ENCODE assay signal across 9 cellular contexts in genomic region chr7:768881-769504, GRCh38. TPM values are rescaled to one million over a fixed set of nuclear protein-coding genes. Genes with fewer than 3 reads are reported as not detected.
DNase-seq lines count a peak whose midpoint lies in the region; ATAC-seq, FAIRE-seq and TF ChIP-seq lines count a peak whose summit lies in the region.
"Had no signal": no experiment of that assay in that cellular context is flagged by ENCODE, and none has a peak within 500 bp of the region (broad histone marks: within the 10 kb centered on the region; RNA-seq: fewer than 3 reads in every experiment).

No MANE protein-coding gene starts in this region.

- peaks cover 8% of the 10 kb centered on the region for H3K27me3 Mint-ChIP-seq in GM23338 (ENCODE audit: insufficient read depth, low read depth, poor library complexity)
- no peaks in the 10 kb centered on the region for H3K27me3 Mint-ChIP-seq in activated CD8-positive, alpha-beta memory T cell treated with anti-CD3 and anti-CD28 coated beads, Interleukin-2, amount 10 ng/mL, durations not matched to agents 7 days and 5 days

- TF ChIP-seq CTCF in GM23338 (conservative IDR thresholded peaks at IDR 0.05; ENCODE audit: low read depth in 2 of 2): peak; percentile 42
- TF ChIP-seq CTCF in retinal pigment epithelial cell (conservative IDR thresholded peaks at IDR 0.05; ENCODE audit: low read depth, low read length): peak; percentile 42
- no peak for TF ChIP-seq CTCF in lower leg skin (IDR thresholded peaks at IDR 0.05)

- 0 out of 2 replicates have a peak, but pooled peaks cover 11% of the 10 kb centered on the region for H4K20me1 ChIP-seq in GM23338 (replicated peaks; ENCODE audit: insufficient read depth)

- WGBS in lower leg skin, 2 donors: 67 to 74% methylated on average over 23 to 34 of the region's 36 CpGs

- H3K4me3 ChIP-seq in GM23338 (no peak overlapping the region), retinal pigment epithelial cell (ENCODE audit: low read length) (no peak overlapping the region), lower leg skin (ENCODE audit: low read depth, poor library complexity, severe bottlenecking) (no peak overlapping the region)
- H3K4me3 ChIP-seq: tibial artery had no signal

- H3K79me2 ChIP-seq in GM23338 (replicated peaks; ENCODE audit: insufficient read depth): 0 out of 2 replicates have a peak, but pooled peaks cover 4% of the 10 kb centered on the region

- no peak overlapping the region for H3K4me3 Mint-ChIP-seq in GM23338
- H3K4me3 Mint-ChIP-seq in activated CD8-positive, alpha-beta memory T cell treated with anti-CD3 and anti-CD28 coated beads, Interleukin-2, amount 10 ng/mL, durations not matched to agents 7 days and 5 days: no peak overlapping the region

- no peak overlapping the region for H2AFZ ChIP-seq in GM23338

- peaks cover 40% of the 10 kb centered on the region for H3K36me3 Mint-ChIP-seq in GM23338 (ENCODE audit: low read depth)
- peaks cover 12% of the 10 kb centered on the region for H3K36me3 Mint-ChIP-seq in activated CD8-positive, alpha-beta memory T cell treated with anti-CD3 and anti-CD28 coated beads, Interleukin-2, amount 10 ng/mL, durations not matched to agents 7 days and 5 days

- H3K27ac ChIP-seq in GM23338 (ENCODE audit: low read depth): no peak overlapping the region

- no peak overlapping the region for H3K27ac Mint-ChIP-seq in GM23338
- H3K27ac Mint-ChIP-seq in activated CD8-positive, alpha-beta memory T cell treated with anti-CD3 and anti-CD28 coated beads, Interleukin-2, amount 10 ng/mL, durations not matched to agents 7 days and 5 days: no peak overlapping the region

- no peak for TF ChIP-seq POLR2A in lower leg skin (IDR thresholded peaks at IDR 0.05)

- ATAC-seq in GM23338: peak; percentile 81
- ATAC-seq in activated CD8-positive, alpha-beta memory T cell treated with anti-CD3 and anti-CD28 coated beads, Interleukin-2, amount 10 ng/mL, durations not matched to agents 7 days and 5 days: no peak

- H3K9me3 Mint-ChIP-seq in GM23338: no peaks in the 10 kb centered on the region; the same call in 2 of the 3 replicates
- H3K9me3 Mint-ChIP-seq in activated CD8-positive, alpha-beta memory T cell treated with anti-CD3 and anti-CD28 coated beads, Interleukin-2, amount 10 ng/mL, durations not matched to agents 7 days and 5 days (ENCODE audit: low read depth): no peaks in the 10 kb centered on the region

- H3K36me3 ChIP-seq in GM23338 (ENCODE audit: insufficient read depth): peaks cover 12% of the 10 kb centered on the region

- H3K27me3 ChIP-seq in GM23338 (ENCODE audit: insufficient read depth): no peaks in the 10 kb centered on the region
- H3K27me3 ChIP-seq: tibial artery had no signal

- peak; percentile 76 for FAIRE-seq in RCC 7860 (lab: Jason Lieb, UNC)

- CTCF ChIA-PET in activated CD8-positive, alpha-beta memory T cell treated with anti-CD3 and anti-CD28 coated beads, Interleukin-2, amount 10 ng/mL, durations not matched to agents 7 days and 5 days (lab: Charles Lee): no interaction called here

- no peaks in the 10 kb centered on the region for H3K4me1 ChIP-seq in GM23338 (ENCODE audit: insufficient read depth)

- no peaks in the 10 kb centered on the region; the same call in 1 of the 3 replicates for H3K4me1 Mint-ChIP-seq in GM23338
- no peaks in the 10 kb centered on the region for H3K4me1 Mint-ChIP-seq in activated CD8-positive, alpha-beta memory T cell treated with anti-CD3 and anti-CD28 coated beads, Interleukin-2, amount 10 ng/mL, durations not matched to agents 7 days and 5 days

- H3F3A ChIP-seq in GM23338 (replicated peaks; ENCODE audit: low read depth): peaks cover 6% of the 10 kb centered on the region; the same call in 1 of the 2 replicates

- peak; percentile 77 for DNase-seq in GM23338 (ENCODE audit: low spot score)
- DNase-seq in RCC 7860 (ENCODE audit: low spot score): peak; percentile 91
- DNase-seq in head of caudate nucleus: peak in 25 of 42 donors; percentile 10 to 70 (median 37)
- peak; percentile 39 for DNase-seq in retinal pigment epithelial cell (ENCODE audit: low read depth)
- no peak for DNase-seq in foreskin melanocyte
- no peak for DNase-seq in NCI-H2107 (lab: John Stamatoyannopoulos, UW)
- no peak for DNase-seq in activated CD8-positive, alpha-beta memory T cell treated with anti-CD3 and anti-CD28 coated beads, Interleukin-2, amount 10 ng/mL, durations not matched to agents 7 days and 5 days
- DNase-seq in lower leg skin (ENCODE audit: low spot score in 2 of 2): no peak

- H3K9me2 ChIP-seq in GM23338 (ENCODE audit: insufficient read depth): no peaks in the 10 kb centered on the region

- intact Hi-C loops in head of caudate nucleus (cut with DNase I): no loop called here
- intact Hi-C loops in lower leg skin (cut with DNase I; ENCODE audit: low total_unique reads): no loop called here

- H3K4me2 ChIP-seq in GM23338: no peak overlapping the region

TF ChIP-seq in GM23338, 12 proteins besides CTCF, POLR2A, EP300 and RAD21 (continues in another document):
- TF ChIP-seq JUNB (IDR thresholded peaks at IDR 0.05; ENCODE audit: unreplicated experiment): no peak
- TF ChIP-seq ZNF114 (CRISPR knock-in tag; IDR thresholded peaks at IDR 0.05): no peak
- no peak for TF ChIP-seq EZH2 (IDR thresholded peaks at IDR 0.05; ENCODE audit: low read depth, unreplicated experiment)
- TF ChIP-seq ZNF331 (CRISPR knock-in tag; IDR thresholded peaks at IDR 0.05; ENCODE audit: low read depth): no peak
- TF ChIP-seq POLR2AphosphoS5 (IDR thresholded peaks at IDR 0.05; ENCODE audit: low read depth): no peak
- no peak for TF ChIP-seq EZH2phosphoT487 (IDR thresholded peaks at IDR 0.05; ENCODE audit: unreplicated experiment)
- TF ChIP-seq NANOG (IDR thresholded peaks at IDR 0.05; ENCODE audit: borderline replicate concordance): no peak
- no peak for TF ChIP-seq CREB1 (CRISPR knock-in tag; IDR thresholded peaks at IDR 0.05; ENCODE audit: low read depth)
- no peak for TF ChIP-seq STAT1 (IDR thresholded peaks at IDR 0.05; ENCODE audit: unreplicated experiment)
- TF ChIP-seq ETS1 (IDR thresholded peaks at IDR 0.05): no peak

RNA-seq across cellular contexts. Expression of gene PRKAR1B, which starts 41.9 kb away (rescaled TPM):
- total RNA-seq in GM23338 (2014; rRNA removed; shearing (Covaris generic)): 34.7 and 36.7 TPM in 2 replicates
- 30.6 and 35.7 TPM in 2 replicates for polyA plus RNA-seq in GM23338 (2016; fragmentation: Nextera tagmentation; extraction: Ambion mirVana)
- total RNA-seq in activated CD8-positive, alpha-beta memory T cell treated with anti-CD3 and anti-CD28 coated beads, Interleukin-2, amount 10 ng/mL, durations not matched to agents 7 days and 5 days: 10 to 100 TPM; 22.6 to 25.0 TPM
- 10 to 100 TPM in 3 of 4 donors, 1 to 10 TPM in 1; 7.8 to 16.9 (median 15.0) TPM for total RNA-seq in lower leg skin

RNA-seq across cellular contexts. Expression of gene DNAAF5, which starts 42.5 kb away (rescaled TPM):
- 74.0 and 86.7 TPM in 2 replicates for total RNA-seq in GM23338 (2014; rRNA removed; shearing (Covaris generic))
- polyA plus RNA-seq in GM23338 (2016; fragmentation: Nextera tagmentation; extraction: Ambion mirVana): 20.4 and 20.9 TPM in 2 replicates
- 10 to 100 TPM; 22.3 to 27.5 TPM for total RNA-seq in activated CD8-positive, alpha-beta memory T cell treated with anti-CD3 and anti-CD28 coated beads, Interleukin-2, amount 10 ng/mL, durations not matched to agents 7 days and 5 days
- total RNA-seq in lower leg skin: 10 to 100 TPM; 19.0 to 25.3 (median 24.1) TPM

Comparison
In these comparisons a context has a peak if more than half of its experiments do, and no peak if none do; other contexts are left out.
1. DNase-seq: peak in GM23338 (single experiment), RCC 7860 (single experiment), head of caudate nucleus (25 of 42) and retinal pigment epithelial cell (single experiment); none in foreskin melanocyte (single experiment), NCI-H2107 (single experiment), activated CD8-positive, alpha-beta memory T cell treated with anti-CD3 and anti-CD28 coated beads, Interleukin-2, amount 10 ng/mL, durations not matched to agents 7 days and 5 days (single experiment) and lower leg skin (0 of 2).
2. CTCF ChIP-seq: peak in GM23338 (2 of 2) and retinal pigment epithelial cell (single experiment); none in lower leg skin (0 of 3).